In genomic region chr7:129144834-129145668, GRCh38 we compare ENCODE assay signal across 8 cellular contexts. TPM values are rescaled to one million over a fixed set of nuclear protein-coding genes. Genes with fewer than 3 reads are reported as not detected.
DNase-seq lines count a peak whose midpoint lies in the region; ATAC-seq and TF ChIP-seq lines count a peak whose summit lies in the region.

No MANE protein-coding gene starts in this region.

- no peaks in the 10 kb centered on the region for H3K79me2 ChIP-seq in KMS-11 (ENCODE audit: insufficient read depth, low read depth)

- H3K4me3 Mint-ChIP-seq in activated naive CD8-positive, alpha-beta T cell treated with anti-CD3 and anti-CD28 coated beads, Interleukin-2, amount 10 ng/mL, durations not matched to agents 7 days and 5 days, result peak overlapping the region; percentile 90

- no peak for DNase-seq in AG10803 (ENCODE audit: low read depth)
- peak; percentile 60 for DNase-seq in activated naive CD8-positive, alpha-beta T cell treated with anti-CD3 and anti-CD28 coated beads, Interleukin-2, amount 10 ng/mL, durations not matched to agents 7 days and 5 days
- no peak for DNase-seq in lower lobe of right lung
- DNase-seq in transverse colon, result no peak
- DNase-seq in NCI-H345 treated with DMSO at 0.1 percent for 48 hours (lab: John Stamatoyannopoulos, UW; ENCODE audit: unreplicated experiment), result no peak

- H3K27ac Mint-ChIP-seq in activated naive CD8-positive, alpha-beta T cell treated with anti-CD3 and anti-CD28 coated beads, Interleukin-2, amount 10 ng/mL, durations not matched to agents 7 days and 5 days, result peak overlapping the region; percentile 28

- H3K4me1 Mint-ChIP-seq in activated naive CD8-positive, alpha-beta T cell treated with anti-CD3 and anti-CD28 coated beads, Interleukin-2, amount 10 ng/mL, durations not matched to agents 7 days and 5 days, result peaks cover 21% of the 10 kb centered on the region

- H3K27me3 Mint-ChIP-seq in activated naive CD8-positive, alpha-beta T cell treated with anti-CD3 and anti-CD28 coated beads, Interleukin-2, amount 10 ng/mL, durations not matched to agents 7 days and 5 days, result peaks cover 14% of the 10 kb centered on the region

- H3K36me3 ChIP-seq in KMS-11 (ENCODE audit: insufficient read depth) (no peaks in the 10 kb centered on the region), lower lobe of right lung (no peaks in the 10 kb centered on the region), transverse colon (no peaks in the 10 kb centered on the region)

- H3K9ac ChIP-seq in KMS-11, result peak overlapping the region; percentile 28; the same call in 1 of the 2 replicates

- H3K4me2 ChIP-seq in KMS-11, result peak overlapping the region; percentile 49

- H3K27ac ChIP-seq in KMS-11 (no peak overlapping the region), lower lobe of right lung (no peak overlapping the region), transverse colon (peak overlapping the region; percentile 35 to 56 (median 56))

- H3K4me1 ChIP-seq in KMS-11 (ENCODE audit: low read depth, poor library complexity, severe bottlenecking), result peaks cover 18% of the 10 kb centered on the region
- peaks cover 27% of the 10 kb centered on the region for H3K4me1 ChIP-seq in lower lobe of right lung
- peaks cover 0 to 18% (median 13%) of the 10 kb centered on the region in 4 donors for H3K4me1 ChIP-seq in transverse colon

- H3K4me3 ChIP-seq in AG10803 (ENCODE audit: low read length) (no peak overlapping the region; the same call in 1 of the 2 replicates), KMS-11 (IDR thresholded peaks at IDR 0.05; ENCODE audit: insufficient read depth, low read depth, low read length) (peak overlapping the region; percentile 61), lower lobe of right lung (peak overlapping the region; percentile 57), transverse colon (peak overlapping the region; percentile 32 to 66 (median 49))

- no peaks in the 10 kb centered on the region for H3K9me3 Mint-ChIP-seq in activated naive CD8-positive, alpha-beta T cell treated with anti-CD3 and anti-CD28 coated beads, Interleukin-2, amount 10 ng/mL, durations not matched to agents 7 days and 5 days

- ATAC-seq in GM19372 (IDR thresholded peaks at IDR 0.05; ENCODE audit: low read depth, unreplicated experiment) (peak; percentile 8), lower lobe of right lung (no peak), GM21381 (IDR thresholded peaks at IDR 0.05; ENCODE audit: unreplicated experiment) (no peak)
- peak; percentile 65 for ATAC-seq in activated naive CD8-positive, alpha-beta T cell treated with anti-CD3 and anti-CD28 coated beads, Interleukin-2, amount 10 ng/mL, durations not matched to agents 7 days and 5 days (ENCODE audit: low read depth)

- H2AFZ ChIP-seq in KMS-11 (ENCODE audit: low read depth), result peak overlapping the region; percentile 77

- H4K20me1 ChIP-seq in KMS-11 (ENCODE audit: insufficient read depth), result no peaks in the 10 kb centered on the region

- H3K27me3 ChIP-seq in KMS-11 (ENCODE audit: insufficient read depth, low read depth), result no peaks in the 10 kb centered on the region
- peaks cover 28% of the 10 kb centered on the region for H3K27me3 ChIP-seq in lower lobe of right lung (ENCODE audit: low read depth)
- peaks cover 14% of the 10 kb centered on the region for H3K27me3 ChIP-seq in transverse colon

- intact Hi-C loops in lower lobe of right lung (cut with DNase I), result no loop called here
- intact Hi-C loops in transverse colon (cut with DNase I; ENCODE audit: low total_unique reads), result no loop called here

- TF ChIP-seq CTCF in AG10803 (conservative IDR thresholded peaks at IDR 0.05; ENCODE audit: low read length) (peak; percentile 12; the same call in 1 of the 2 replicates), KMS-11 (conservative IDR thresholded peaks at IDR 0.05; ENCODE audit: low read depth, low read length) (peak; percentile 63; the same call in 1 of the 2 replicates), lower lobe of right lung (IDR thresholded peaks at IDR 0.05) (no peak), transverse colon (IDR thresholded peaks at IDR 0.05) (no peak)

- no peak for TF ChIP-seq POLR2A in transverse colon (IDR thresholded peaks at IDR 0.05)

- in situ Hi-C loops in transverse colon (cut with MboI; ENCODE audit: low pct_ligation_motif_present in 1 of 4, low pct_unique_long_range_greater_than_20kb in 1 of 4, low sequenced_read_pairs in 3 of 4), result no loop called here

- no peaks in the 10 kb centered on the region for H3K9me3 ChIP-seq in lower lobe of right lung
- H3K9me3 ChIP-seq in transverse colon, result no peaks in the 10 kb centered on the region

- WGBS in transverse colon (ENCODE audit: low coverage in 1 of 2), 2 donors, result 10% methylated on average over 52 of the region's 58 CpGs; no CpG with 5 or more reads in 1 of the 2 donors

- H3K36me3 Mint-ChIP-seq in activated naive CD8-positive, alpha-beta T cell treated with anti-CD3 and anti-CD28 coated beads, Interleukin-2, amount 10 ng/mL, durations not matched to agents 7 days and 5 days, result no peaks in the 10 kb centered on the region

- POLR2A ChIA-PET in activated naive CD8-positive, alpha-beta T cell treated with anti-CD3 and anti-CD28 coated beads, Interleukin-2, amount 10 ng/mL, durations not matched to agents 7 days and 5 days (lab: Charles Lee), result interaction anchor here (1.6 kb wide), 1 partner anchor 18 kb away, joined by 4 read pairs; no protein-coding TSS in a partner anchor

- no peak for TF ChIP-seq EP300 in transverse colon (IDR thresholded peaks at IDR 0.05; ENCODE audit: low read depth)

RNA-seq across cellular contexts. Expression of gene TSPAN33, which starts 0.5 kb away (rescaled TPM):
- total RNA-seq in activated naive CD8-positive, alpha-beta T cell treated with anti-CD3 and anti-CD28 coated beads, Interleukin-2, amount 10 ng/mL, durations not matched to agents 7 days and 5 days, result 10 to 100 TPM in 1 of 2 experiments, 1 to 10 TPM in 1; 9.5 to 10.0 TPM
- total RNA-seq in lower lobe of right lung (9.5 TPM), transverse colon (1 to 10 TPM; 2.5 to 8.1 (median 2.9) TPM)

RNA-seq across cellular contexts. Expression of gene SMO, which starts 43.4 kb away (rescaled TPM):
- under 1 TPM in 1 of 2 experiments, not detected in 1; 0.20 TPM for total RNA-seq in activated naive CD8-positive, alpha-beta T cell treated with anti-CD3 and anti-CD28 coated beads, Interleukin-2, amount 10 ng/mL, durations not matched to agents 7 days and 5 days
- total RNA-seq in lower lobe of right lung (3.1 TPM), transverse colon (1 to 10 TPM; 1.9 to 8.6 (median 3.5) TPM)

Comparison
In these comparisons a context has a peak if more than half of its experiments do, and no peak if none do; other contexts are left out.
1. CTCF ChIP-seq: peak in AG10803 (single experiment) and KMS-11 (single experiment); none in lower lobe of right lung (single experiment) and transverse colon (0 of 5).
2. ATAC-seq: peak in GM19372 (single experiment) and activated naive CD8-positive, alpha-beta T cell treated with anti-CD3 and anti-CD28 coated beads, Interleukin-2, amount 10 ng/mL, durations not matched to agents 7 days and 5 days (single experiment); none in lower lobe of right lung (0 of 2) and GM21381 (single experiment).
3. H3K27ac ChIP-seq: peak in transverse colon (4 of 4); none in KMS-11 (single experiment) and lower lobe of right lung (single experiment).